In genomic region chr21:25942145-25942544, GRCh38 we compare ENCODE assay signal across 22 cellular contexts.
DNase-seq lines count a peak whose midpoint lies in the region; ATAC-seq and TF ChIP-seq lines count a peak whose summit lies in the region.
"Had no signal": no experiment of that assay in that cellular context is flagged by ENCODE, and none has a peak within 500 bp of the region (broad histone marks: within the 10 kb centered on the region; RNA-seq: fewer than 3 reads in every experiment).

No MANE protein-coding gene starts in this region.

- no peak for TF ChIP-seq POLR2A in testis (IDR thresholded peaks at IDR 0.05)
- TF ChIP-seq POLR2A in transverse colon (IDR thresholded peaks at IDR 0.05), result no peak

- peak; percentile 38 for ATAC-seq in Right ventricle myocardium inferior
- ATAC-seq: GM12878 had no signal

- H3K36me3 ChIP-seq in left ventricle myocardium inferior, result peaks cover 15% of the 10 kb centered on the region
- H3K36me3 ChIP-seq in testis (ENCODE audit: low read depth, missing control alignments), result no peaks in the 10 kb centered on the region
- H3K36me3 ChIP-seq in transverse colon, result peaks cover 0 to 5% (median 2%) of the 10 kb centered on the region in 4 donors

- in situ Hi-C loops in transverse colon (cut with MboI; ENCODE audit: low pct_ligation_motif_present in 1 of 4, low pct_unique_long_range_greater_than_20kb in 1 of 4, low sequenced_read_pairs in 3 of 4), result no loop called here

- H3K27ac ChIP-seq in left ventricle myocardium inferior (replicated peaks) (no peak overlapping the region), testis (peak overlapping the region; percentile 5 to 71), transverse colon (no peak overlapping the region)
- H3K27ac ChIP-seq: BLaER1 treated with 17β-estradiol and CSF1 and Interleukin-3, amounts not matched to agents 10 nM and 100 nM; RWPE1 had no signal

- no peak for TF ChIP-seq EP300 in transverse colon (IDR thresholded peaks at IDR 0.05; ENCODE audit: low read depth)

- no peaks in the 10 kb centered on the region for H3K4me1 Mint-ChIP-seq in immature natural killer cell
- H3K4me1 Mint-ChIP-seq: CD4-positive, alpha-beta memory T cell had no signal

- TF ChIP-seq CTCF in left ventricle myocardium inferior (IDR thresholded peaks at IDR 0.05; ENCODE audit: borderline replicate concordance), result no peak
- no peak for TF ChIP-seq CTCF in cardiac fibroblast (IDR thresholded peaks at IDR 0.05; ENCODE audit: low read depth, low read length)
- no peak for TF ChIP-seq CTCF in fibroblast of the aortic adventitia (IDR thresholded peaks at IDR 0.05; ENCODE audit: insufficient read depth, low read length)
- TF ChIP-seq CTCF in testis (IDR thresholded peaks at IDR 0.05), result no peak
- TF ChIP-seq CTCF in transverse colon (IDR thresholded peaks at IDR 0.05), result no peak

- peaks cover 0 to 4% (median 0%) of the 10 kb centered on the region in 3 donors for H3K27me3 Mint-ChIP-seq in immature natural killer cell (ENCODE audit: low read depth in 3 of 3)
- H3K27me3 Mint-ChIP-seq: CD4-positive, alpha-beta memory T cell had no signal

- H3K4me3 ChIP-seq in left ventricle myocardium inferior (no peak overlapping the region), cardiac fibroblast (replicated peaks in 1 of 2; ENCODE audit: low read depth in 2 of 2, low read length in 2 of 2) (no peak overlapping the region), fibroblast of the aortic adventitia (ENCODE audit: low read depth, low read length) (no peak overlapping the region), testis (no peak overlapping the region), transverse colon (no peak overlapping the region)
- H3K4me3 ChIP-seq: BLaER1 treated with 17β-estradiol and CSF1 and Interleukin-3, amounts not matched to agents 10 nM and 100 nM; GM12878 had no signal

- H3K27me3 ChIP-seq in left ventricle myocardium inferior (ENCODE audit: low read depth), result no peaks in the 10 kb centered on the region
- H3K27me3 ChIP-seq in testis, result no peaks in the 10 kb centered on the region
- H3K27me3 ChIP-seq in transverse colon, result no peaks in the 10 kb centered on the region
- H3K27me3 ChIP-seq: BLaER1 treated with 17β-estradiol and CSF1 and Interleukin-3, amounts not matched to agents 10 nM and 100 nM had no signal

- H3K36me3 Mint-ChIP-seq in immature natural killer cell, result no peaks in the 10 kb centered on the region

- intact Hi-C loops in Right ventricle myocardium inferior (cut with DNase I) (no loop called here), left ventricle myocardium inferior (cut with micrococcal nuclease) (no loop called here), testis (cut with DNase I; ENCODE audit: low total_unique reads) (no loop called here), transverse colon (cut with DNase I; ENCODE audit: low total_unique reads) (no loop called here)

- H3K4me1 ChIP-seq in left ventricle myocardium inferior, result peaks cover 47% of the 10 kb centered on the region
- H3K4me1 ChIP-seq in testis, result peaks cover 25% of the 10 kb centered on the region
- H3K4me1 ChIP-seq in transverse colon, result peaks cover 0 to 15% (median 5%) of the 10 kb centered on the region in 4 donors
- H3K4me1 ChIP-seq: Caco-2 had no signal

- no peaks in the 10 kb centered on the region for H3K9me3 Mint-ChIP-seq in immature natural killer cell

- no peak for DNase-seq in Right ventricle myocardium inferior (ENCODE audit: missing footprints)
- no peak for DNase-seq in left ventricle myocardium inferior
- peak; percentile 41 to 59 for DNase-seq in cardiac fibroblast (ENCODE audit: low read depth in 2 of 2)
- peak; percentile 57 for DNase-seq in fibroblast of the aortic adventitia (ENCODE audit: low read depth)
- no peak for DNase-seq in testis
- DNase-seq in transverse colon, result no peak
- DNase-seq in immature natural killer cell, result no peak
- DNase-seq: 8988T; Caco-2; CD4-positive, alpha-beta memory T cell; DMS 273 treated with DMSO at 0.1 percent for 48 hours; DMS79 treated with DMSO at 0.1 percent for 48 hours; H7; KBM-7; NCI-H1092; NCI-H1436; NCI-H187 treated with DMSO at 0.1 percent for 48 hours; NCI-H2107; NCI-H69 had no signal

- WGBS in testis, 2 donors, result 37 to 41% methylated on average over 9 of the region's 9 CpGs
- WGBS in transverse colon (ENCODE audit: low coverage in 1 of 2), 2 donors, result 74 to 82% methylated on average over 7 to 9 of the region's 9 CpGs

- peaks cover 7% of the 10 kb centered on the region for H3K9me3 ChIP-seq in left ventricle myocardium inferior (replicated peaks)
- no peaks in the 10 kb centered on the region for H3K9me3 ChIP-seq in testis
- H3K9me3 ChIP-seq in transverse colon, result no peaks in the 10 kb centered on the region
- H3K9me3 ChIP-seq: Caco-2 had no signal

- no peak overlapping the region for H3K27ac Mint-ChIP-seq in immature natural killer cell
- H3K27ac Mint-ChIP-seq: CD4-positive, alpha-beta memory T cell had no signal

- no peak overlapping the region for H3K4me3 Mint-ChIP-seq in immature natural killer cell
- H3K4me3 Mint-ChIP-seq: CD4-positive, alpha-beta memory T cell had no signal

Comparison
In these comparisons a context has a peak if more than half of its experiments do, and no peak if none do; other contexts are left out.
1. DNase-seq: peak in cardiac fibroblast (2 of 2) and fibroblast of the aortic adventitia (single experiment); none in Right ventricle myocardium inferior (single experiment), left ventricle myocardium inferior (single experiment), testis (single experiment), transverse colon (single experiment) and immature natural killer cell (0 of 3).
2. H3K27ac ChIP-seq: peak in testis (2 of 2); none in left ventricle myocardium inferior (single experiment) and transverse colon (0 of 4).